ENCODE assay signal across 8 cellular contexts in the genomic region with DNA sequence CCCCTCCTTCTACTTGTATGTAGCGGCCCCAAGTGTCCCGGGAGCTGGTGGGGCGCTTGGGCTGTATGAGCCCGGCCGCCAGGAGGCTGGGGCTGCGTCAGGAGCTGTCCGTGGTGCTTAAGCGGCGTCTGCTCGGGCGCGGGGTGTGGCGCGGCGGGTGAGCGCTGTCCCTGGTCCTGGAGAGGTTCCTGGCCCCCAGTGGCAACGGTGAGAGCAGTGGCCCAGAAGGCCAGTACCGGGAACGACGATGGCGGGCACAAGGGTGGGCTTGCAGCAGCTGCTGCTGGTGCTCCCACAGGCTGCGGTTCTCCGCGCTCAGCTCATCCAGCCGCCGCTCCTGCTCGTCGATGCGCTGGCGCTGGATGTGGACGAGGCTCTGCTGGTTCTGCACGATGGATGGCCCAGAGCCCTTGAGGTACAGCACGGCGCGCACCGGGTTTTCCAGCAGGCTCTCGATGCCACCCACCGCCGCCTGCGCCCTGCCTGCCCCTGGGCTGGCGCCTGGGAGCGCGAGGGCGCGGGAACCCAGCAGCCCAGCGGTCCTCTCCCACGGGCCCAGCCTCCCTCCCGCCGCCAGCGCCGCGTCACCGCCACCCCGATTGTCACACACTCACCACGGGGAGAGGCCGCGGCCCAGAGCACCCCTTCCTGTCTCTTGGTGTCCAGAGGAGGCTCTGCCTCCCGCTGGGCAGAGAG. TPM values are rescaled to one million over a fixed set of nuclear protein-coding genes. Genes with fewer than 3 reads are reported as not detected.
A peak's percentile ranks its signal among the peaks of the same experiment; 100 is the strongest.
DNase-seq lines count a peak whose midpoint lies in the region; ATAC-seq and TF ChIP-seq lines count a peak whose summit lies in the region.

No MANE protein-coding gene starts in this region.

- no peak overlapping the region for H3K9ac ChIP-seq in MM.1S (ENCODE audit: low read length)

- no peaks in the 10 kb centered on the region for H3K9me3 ChIP-seq in MM.1S (replicated peaks; ENCODE audit: insufficient read depth, low read length)
- no peaks in the 10 kb centered on the region for H3K9me3 ChIP-seq in left lung

- peak; percentile 100 for ATAC-seq in left lung
- ATAC-seq in HG03095 (IDR thresholded peaks at IDR 0.05; ENCODE audit: unreplicated experiment): no peak

- DNase-seq in GM04504 (ENCODE audit: low read depth) (peak; percentile 25), MM.1S (peak; percentile 59), coronary artery (ENCODE audit: low spot score) (peak; percentile 22), left lung (peak; percentile 68 to 88), NCI-H128 (lab: John Stamatoyannopoulos, UW; ENCODE audit: unreplicated experiment) (no peak)
- DNase-seq in activated CD4-positive, alpha-beta T cell treated with anti-CD3 and anti-CD28 coated beads, Interleukin-2, amount 50 U/mL, for 1 hour: peak; percentile 79
- peak; percentile 46 to 74 for DNase-seq in stimulated activated CD4-positive, alpha-beta T cell treated with anti-CD3 and anti-CD28 coated beads, Interleukin-4, amount 100 ng/mL, for 4 hours

- H2AFZ ChIP-seq in MM.1S (ENCODE audit: low read length): no peak overlapping the region

- no peaks in the 10 kb centered on the region for H3K79me2 ChIP-seq in MM.1S (ENCODE audit: low read length)

- H3K4me2 ChIP-seq in MM.1S (ENCODE audit: low read depth, low read length): no peak overlapping the region

- H3K36me3 ChIP-seq in MM.1S (replicated peaks; ENCODE audit: insufficient read depth, low read length): no peaks in the 10 kb centered on the region
- H3K36me3 ChIP-seq in left lung: no peaks in the 10 kb centered on the region

- H3K9me2 ChIP-seq in MM.1S (replicated peaks; ENCODE audit: insufficient read depth, low read length): no peaks in the 10 kb centered on the region

- H3F3A ChIP-seq in MM.1S (ENCODE audit: insufficient read depth, low read length): no peaks in the 10 kb centered on the region

- no peaks in the 10 kb centered on the region for H3K4me1 ChIP-seq in MM.1S (ENCODE audit: low read length)
- no peaks in the 10 kb centered on the region for H3K4me1 ChIP-seq in left lung

- H3K27me3 ChIP-seq in MM.1S (replicated peaks; ENCODE audit: insufficient read depth, low read length): peaks cover 9% of the 10 kb centered on the region; the same call in 1 of the 2 replicates
- peaks cover 0 to 42% of the 10 kb centered on the region in 2 donors for H3K27me3 ChIP-seq in left lung

- no peak overlapping the region for H3K4me3 ChIP-seq in MM.1S (ENCODE audit: low read length)
- no peak overlapping the region for H3K4me3 ChIP-seq in coronary artery
- no peak overlapping the region for H3K4me3 ChIP-seq in left lung

- peak; percentile 33 for TF ChIP-seq CTCF in MM.1S (IDR thresholded peaks at IDR 0.05; ENCODE audit: low read length)
- TF ChIP-seq CTCF in coronary artery (IDR thresholded peaks at IDR 0.05): no peak
- no peak for TF ChIP-seq CTCF in left lung (IDR thresholded peaks at IDR 0.05)

- no peak overlapping the region for H3K27ac ChIP-seq in MM.1S (ENCODE audit: low read length)
- H3K27ac ChIP-seq in coronary artery: no peak overlapping the region
- no peak overlapping the region for H3K27ac ChIP-seq in left lung

- no peaks in the 10 kb centered on the region for H4K20me1 ChIP-seq in MM.1S (ENCODE audit: insufficient read depth, low read length)

- intact Hi-C loops in left lung (cut with DNase I): no loop called here

RNA-seq across cellular contexts. Expression of gene FKBP4, which starts 41.9 kb away (rescaled TPM):
- total RNA-seq in left lung: 10 to 100 TPM; 48.1 to 80.9 TPM

RNA-seq across cellular contexts. Expression of gene ITFG2, which starts 59.6 kb away (rescaled TPM):
- total RNA-seq in left lung: 10 to 100 TPM; 29.0 to 32.1 TPM
